Comparison of ENCODE assay signal across 13 cellular contexts in the genomic region with DNA sequence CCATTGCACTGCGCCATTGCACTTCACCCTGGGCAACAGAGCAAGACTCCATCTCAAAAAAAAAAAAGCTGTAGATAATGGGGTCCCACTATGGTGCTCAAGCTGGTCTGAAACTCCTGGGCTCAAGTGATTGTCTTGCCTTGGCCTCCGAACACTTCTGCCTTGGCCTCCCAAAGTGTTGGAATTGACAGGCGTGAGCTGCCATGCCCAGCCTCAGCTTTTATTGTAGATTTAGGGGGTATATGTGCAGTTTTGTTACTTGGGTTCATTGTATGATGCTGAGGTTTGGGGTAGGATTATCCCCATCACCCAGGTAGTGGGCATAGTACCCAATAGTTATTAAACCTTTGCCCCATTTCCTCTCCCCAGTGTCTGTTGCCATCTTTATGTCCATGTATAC. TPM values are rescaled to one million over a fixed set of nuclear protein-coding genes. Genes with fewer than 3 reads are reported as not detected.
DNase-seq lines count a peak whose midpoint lies in the region; ATAC-seq and TF ChIP-seq lines count a peak whose summit lies in the region.
"Had no signal": no experiment of that assay in that cellular context is flagged by ENCODE, and none has a peak within 500 bp of the region (broad histone marks: within the 10 kb centered on the region; RNA-seq: fewer than 3 reads in every experiment).

No MANE protein-coding gene starts in this region.

- intact Hi-C loops in CD4-positive, alpha-beta T cell (cut with DNase I, micrococcal nuclease), result loop anchor here in 1 of 2 experiments (10.0 kb wide), 1 partner anchor 254 kb away; a partner anchor contains a TSS
- intact Hi-C loops in left ventricle myocardium inferior (cut with micrococcal nuclease), result no loop called here

- TF ChIP-seq CTCF in CD4-positive, alpha-beta T cell (IDR thresholded peaks at IDR 0.05), result no peak
- TF ChIP-seq CTCF in GM23338 (conservative IDR thresholded peaks at IDR 0.05; ENCODE audit: low read depth in 2 of 2) (no peak), left ventricle myocardium inferior (IDR thresholded peaks at IDR 0.05; ENCODE audit: borderline replicate concordance) (no peak)

- no peaks in the 10 kb centered on the region for H3K9me2 ChIP-seq in GM23338 (ENCODE audit: insufficient read depth)

- CTCF ChIA-PET in CD4-positive, alpha-beta T cell (lab: Charles Lee), result interaction anchor here (1.7 to 2.2 kb wide), 2 partner anchors 25 to 48 kb away, joined by 4 to 6 read pairs; no protein-coding TSS in a partner anchor

- H3K4me3 ChIP-seq in GM23338 (peak overlapping the region; percentile 84), left ventricle myocardium inferior (no peak overlapping the region)
- H3K4me3 ChIP-seq: ovary, SJCRH30 had no signal

- POLR2A ChIA-PET in CD4-positive, alpha-beta T cell (lab: Charles Lee), result interaction anchor here (1.4 to 2.7 kb wide), 2 partner anchors 11 to 23 kb away, joined by 5 to 8 read pairs; a partner anchor contains a TSS
- POLR2A ChIA-PET in naive thymus-derived CD8-positive, alpha-beta T cell (lab: Charles Lee), result interaction anchor here (0.6 to 2.0 kb wide), 5 partner anchors 9 to 298 kb away, joined by 3 to 7 read pairs (median 6); a partner anchor contains a TSS

- no peaks in the 10 kb centered on the region for H3K9me3 Mint-ChIP-seq in CD4-positive, alpha-beta T cell
- H3K9me3 Mint-ChIP-seq in GM23338, result peaks cover 7% of the 10 kb centered on the region; the same call in 1 of the 3 replicates
- H3K9me3 Mint-ChIP-seq in activated T-helper 17 cell treated with anti-CD3 and anti-CD28 coated beads, Interleukin-2, amount 50 U/mL, for 72 hours, result no peaks in the 10 kb centered on the region
- no peaks in the 10 kb centered on the region for H3K9me3 Mint-ChIP-seq in naive thymus-derived CD8-positive, alpha-beta T cell

- peaks cover 71% of the 10 kb centered on the region for H3K36me3 Mint-ChIP-seq in CD4-positive, alpha-beta T cell (ENCODE audit: low read depth)
- peaks cover 70% of the 10 kb centered on the region for H3K36me3 Mint-ChIP-seq in GM23338 (ENCODE audit: low read depth)
- peaks cover 76% of the 10 kb centered on the region for H3K36me3 Mint-ChIP-seq in activated T-helper 17 cell treated with anti-CD3 and anti-CD28 coated beads, Interleukin-2, amount 50 U/mL, for 72 hours (ENCODE audit: low read depth)
- H3K36me3 Mint-ChIP-seq in naive thymus-derived CD8-positive, alpha-beta T cell, result peaks cover 0 to 61% (median 15%) of the 10 kb centered on the region in 3 donors

- peak overlapping the region; percentile 62 for H3K27ac Mint-ChIP-seq in CD4-positive, alpha-beta T cell
- H3K27ac Mint-ChIP-seq in GM23338, result no peak overlapping the region; the same call in 1 of the 2 replicates
- H3K27ac Mint-ChIP-seq in activated T-helper 17 cell treated with anti-CD3 and anti-CD28 coated beads, Interleukin-2, amount 50 U/mL, for 72 hours, result peak overlapping the region; percentile 3
- peak overlapping the region in 9 of 10 donors; percentile 9 to 99 (median 48) for H3K27ac Mint-ChIP-seq in naive thymus-derived CD8-positive, alpha-beta T cell

- no peak overlapping the region for H2AFZ ChIP-seq in GM23338

- peaks cover 40% of the 10 kb centered on the region for H4K20me1 ChIP-seq in GM23338 (replicated peaks; ENCODE audit: insufficient read depth)

- H3K4me1 ChIP-seq in GM23338 (ENCODE audit: insufficient read depth) (peaks cover 21% of the 10 kb centered on the region), left ventricle myocardium inferior (peaks cover 47% of the 10 kb centered on the region)

- no peaks in the 10 kb centered on the region for H3K27me3 ChIP-seq in CD4-positive, alpha-beta T cell (ENCODE audit: control insufficient read depth, insufficient read depth, low read length)
- H3K27me3 ChIP-seq in GM23338 (ENCODE audit: insufficient read depth) (no peaks in the 10 kb centered on the region), left ventricle myocardium inferior (ENCODE audit: low read depth) (no peaks in the 10 kb centered on the region)
- H3K27me3 ChIP-seq: esophagus squamous epithelium, ovary, SJCRH30 had no signal

- peaks cover 44% of the 10 kb centered on the region for H3K4me1 Mint-ChIP-seq in CD4-positive, alpha-beta T cell (ENCODE audit: low read depth)
- peaks cover 26% of the 10 kb centered on the region for H3K4me1 Mint-ChIP-seq in GM23338
- H3K4me1 Mint-ChIP-seq in activated T-helper 17 cell treated with anti-CD3 and anti-CD28 coated beads, Interleukin-2, amount 50 U/mL, for 72 hours, result peaks cover 23% of the 10 kb centered on the region
- H3K4me1 Mint-ChIP-seq in naive thymus-derived CD8-positive, alpha-beta T cell, result peaks cover 17 to 46% (median 41%) of the 10 kb centered on the region in 4 donors

- H3K4me3 Mint-ChIP-seq in CD4-positive, alpha-beta T cell, result peak overlapping the region; percentile 59
- H3K4me3 Mint-ChIP-seq in GM23338, result peak overlapping the region; percentile 97
- H3K4me3 Mint-ChIP-seq in activated T-helper 17 cell treated with anti-CD3 and anti-CD28 coated beads, Interleukin-2, amount 50 U/mL, for 72 hours, result peak overlapping the region; percentile 96
- H3K4me3 Mint-ChIP-seq in naive thymus-derived CD8-positive, alpha-beta T cell, result peak overlapping the region in 7 of 10 donors; percentile 1 to 58 (median 20)

- H3K4me2 ChIP-seq in GM23338, result peak overlapping the region; percentile 99; the same call in 1 of the 2 replicates

- peaks cover 43% of the 10 kb centered on the region for H3K79me2 ChIP-seq in GM23338 (replicated peaks; ENCODE audit: insufficient read depth)

- no peaks in the 10 kb centered on the region for H3K27me3 Mint-ChIP-seq in CD4-positive, alpha-beta T cell
- peaks cover 26% of the 10 kb centered on the region for H3K27me3 Mint-ChIP-seq in GM23338 (ENCODE audit: insufficient read depth, low read depth, poor library complexity)
- no peaks in the 10 kb centered on the region for H3K27me3 Mint-ChIP-seq in activated T-helper 17 cell treated with anti-CD3 and anti-CD28 coated beads, Interleukin-2, amount 50 U/mL, for 72 hours
- no peaks in the 10 kb centered on the region for H3K27me3 Mint-ChIP-seq in naive thymus-derived CD8-positive, alpha-beta T cell

- H3K27ac ChIP-seq in CD4-positive, alpha-beta T cell (ENCODE audit: low read depth, low read length), result no peak overlapping the region
- peak overlapping the region; percentile 80 for H3K27ac ChIP-seq in GM23338 (ENCODE audit: low read depth)
- H3K27ac ChIP-seq in left ventricle myocardium inferior (replicated peaks), result no peak overlapping the region
- H3K27ac ChIP-seq: esophagus squamous epithelium, ovary, SJCRH30 had no signal

- H3F3A ChIP-seq in GM23338 (replicated peaks; ENCODE audit: low read depth), result peaks cover 69% of the 10 kb centered on the region

- H3K36me3 ChIP-seq in GM23338 (ENCODE audit: insufficient read depth), result peaks cover 50% of the 10 kb centered on the region
- peaks cover 51% of the 10 kb centered on the region for H3K36me3 ChIP-seq in left ventricle myocardium inferior
- H3K36me3 ChIP-seq: ovary had no signal

- no peaks in the 10 kb centered on the region for H3K9me3 ChIP-seq in CD4-positive, alpha-beta T cell (ENCODE audit: control insufficient read depth, low read length)
- H3K9me3 ChIP-seq in left ventricle myocardium inferior (replicated peaks), result no peaks in the 10 kb centered on the region
- H3K9me3 ChIP-seq: esophagus squamous epithelium, ovary, SJCRH30 had no signal

- no peak for DNase-seq in CD4-positive, alpha-beta T cell
- no peak for DNase-seq in GM23338 (ENCODE audit: low spot score)
- DNase-seq in naive thymus-derived CD8-positive, alpha-beta T cell, result no peak
- DNase-seq in T1000 (lab: John Stamatoyannopoulos, UW), result no peak
- DNase-seq in activated effector memory CD4-positive, alpha-beta T cell treated with anti-CD3 and anti-CD28 coated beads, Interleukin-2, amount 50 U/mL, for 16 hours, result no peak
- no peak for DNase-seq in left ventricle myocardium inferior
- DNase-seq: DMS153; esophagus squamous epithelium; Karpas-422; SJCRH30; stimulated activated CD4-positive, alpha-beta T cell treated with anti-CD3 and anti-CD28 coated beads, Interleukin-2, amount 100 ng/mL, for 48 hours had no signal

- ATAC-seq in CD4-positive, alpha-beta T cell (ENCODE audit: poor library complexity), result no peak
- ATAC-seq in GM23338, result no peak
- ATAC-seq in activated T-helper 17 cell treated with anti-CD3 and anti-CD28 coated beads, Interleukin-2, amount 50 U/mL, for 72 hours (replicated peaks), result no peak
- no peak for ATAC-seq in naive thymus-derived CD8-positive, alpha-beta T cell

RNA-seq across cellular contexts. Expression of a gene that starts 11.4 kb away (rescaled TPM):
- total RNA-seq in CD4-positive, alpha-beta T cell, result 1 to 10 TPM; 8.3 to 9.8 TPM
- total RNA-seq in GM23338 (2014; rRNA removed; shearing (Covaris generic)), result 102 and 113 TPM in 2 replicates
- 25.9 and 31.7 TPM in 2 replicates for polyA plus RNA-seq in GM23338 (2016; fragmentation: Nextera tagmentation; extraction: Ambion mirVana)
- 100 to 1,000 TPM in 1 of 2 donors, 10 to 100 TPM in 1; 78.4 to 118 TPM for total RNA-seq in activated T-helper 17 cell treated with anti-CD3 and anti-CD28 coated beads, Interleukin-2, amount 50 U/mL, for 72 hours
- 10 to 100 TPM; 39.6 to 42.2 TPM for total RNA-seq in naive thymus-derived CD8-positive, alpha-beta T cell
- polyA plus RNA-seq in naive thymus-derived CD8-positive, alpha-beta T cell, result 1 to 10 TPM in 2 of 3 donors, under 1 TPM in 1; 0.28 to 1.3 (median 1.2) TPM
- 184 TPM for total RNA-seq in left ventricle myocardium inferior

RNA-seq across cellular contexts. Expression of a gene that starts 23.6 kb away (rescaled TPM):
- 1 to 10 TPM; 8.1 to 9.8 TPM for total RNA-seq in CD4-positive, alpha-beta T cell
- 57.1 and 58.3 TPM in 2 replicates for total RNA-seq in GM23338 (2014; rRNA removed; shearing (Covaris generic))
- polyA plus RNA-seq in GM23338 (2016; fragmentation: Nextera tagmentation; extraction: Ambion mirVana), result 36.1 and 39.1 TPM in 2 replicates
- 100 to 1,000 TPM; 124 to 189 TPM for total RNA-seq in activated T-helper 17 cell treated with anti-CD3 and anti-CD28 coated beads, Interleukin-2, amount 50 U/mL, for 72 hours
- total RNA-seq in naive thymus-derived CD8-positive, alpha-beta T cell, result 10 to 100 TPM; 54.8 to 56.9 TPM
- 10 to 100 TPM in 2 of 3 donors, 1 to 10 TPM in 1; 6.9 to 17.3 (median 11.4) TPM for polyA plus RNA-seq in naive thymus-derived CD8-positive, alpha-beta T cell
- 271 TPM for total RNA-seq in left ventricle myocardium inferior
- total RNA-seq: SJCRH30 had no signal

RNA-seq across cellular contexts. Expression of a gene that starts 23.7 kb away (rescaled TPM):
- 10 to 100 TPM; 19.7 to 21.1 TPM for total RNA-seq in CD4-positive, alpha-beta T cell
- 41.1 and 47.4 TPM in 2 replicates for total RNA-seq in GM23338 (2014; rRNA removed; shearing (Covaris generic))
- 31.4 and 32.3 TPM in 2 replicates for polyA plus RNA-seq in GM23338 (2016; fragmentation: Nextera tagmentation; extraction: Ambion mirVana)
- 10 to 100 TPM; 19.3 to 22.3 TPM for total RNA-seq in activated T-helper 17 cell treated with anti-CD3 and anti-CD28 coated beads, Interleukin-2, amount 50 U/mL, for 72 hours
- total RNA-seq in naive thymus-derived CD8-positive, alpha-beta T cell, result 10 to 100 TPM; 15.0 to 15.8 TPM
- 10 to 100 TPM; 10.9 to 17.9 (median 16.2) TPM for polyA plus RNA-seq in naive thymus-derived CD8-positive, alpha-beta T cell
- total RNA-seq in left ventricle myocardium inferior, result 26.0 TPM

RNA-seq across cellular contexts. Expression of a gene that starts 23.9 kb away (rescaled TPM):
- 1 to 10 TPM; 1.7 to 1.8 TPM for total RNA-seq in CD4-positive, alpha-beta T cell
- 0.50 and 0.83 TPM in 2 replicates for total RNA-seq in GM23338 (2014; rRNA removed; shearing (Covaris generic))
- 0.44 and 0.49 TPM in 2 replicates for polyA plus RNA-seq in GM23338 (2016; fragmentation: Nextera tagmentation; extraction: Ambion mirVana)
- 1 to 10 TPM; 2.7 to 2.9 TPM for total RNA-seq in activated T-helper 17 cell treated with anti-CD3 and anti-CD28 coated beads, Interleukin-2, amount 50 U/mL, for 72 hours
- total RNA-seq in naive thymus-derived CD8-positive, alpha-beta T cell, result 1 to 10 TPM; 3.5 to 4.0 TPM
- 1 to 10 TPM in 2 of 3 donors, under 1 TPM in 1; 0.56 to 1.6 (median 1.6) TPM for polyA plus RNA-seq in naive thymus-derived CD8-positive, alpha-beta T cell
- total RNA-seq in left ventricle myocardium inferior, result 2.2 TPM

RNA-seq across cellular contexts. Expression of a gene that starts 32.2 kb away (rescaled TPM):
- 10 to 100 TPM; 12.6 to 13.7 TPM for total RNA-seq in CD4-positive, alpha-beta T cell
- total RNA-seq in GM23338 (2014; rRNA removed; shearing (Covaris generic)), result 93.5 and 106 TPM in 2 replicates
- polyA plus RNA-seq in GM23338 (2016; fragmentation: Nextera tagmentation; extraction: Ambion mirVana), result 140 and 143 TPM in 2 replicates
- total RNA-seq in activated T-helper 17 cell treated with anti-CD3 and anti-CD28 coated beads, Interleukin-2, amount 50 U/mL, for 72 hours, result 100 to 1,000 TPM in 1 of 2 donors, 10 to 100 TPM in 1; 92.5 to 139 TPM
- total RNA-seq in naive thymus-derived CD8-positive, alpha-beta T cell, result 10 to 100 TPM; 28.9 to 31.9 TPM
- polyA plus RNA-seq in naive thymus-derived CD8-positive, alpha-beta T cell, result 10 to 100 TPM; 67.1 to 80.3 (median 77.9) TPM
- 19.4 TPM for total RNA-seq in left ventricle myocardium inferior

Comparison
In these comparisons a context has a peak if more than half of its experiments do, and no peak if none do; other contexts are left out.
1. H3K4me3 Mint-ChIP-seq: peak in every context shown above with its lines; median percentile 97 in GM23338; 96 in activated T-helper 17 cell treated with anti-CD3 and anti-CD28 coated beads, Interleukin-2, amount 50 U/mL, for 72 hours; 59 in CD4-positive, alpha-beta T cell; 20 in naive thymus-derived CD8-positive, alpha-beta T cell.